In the genomic region with DNA sequence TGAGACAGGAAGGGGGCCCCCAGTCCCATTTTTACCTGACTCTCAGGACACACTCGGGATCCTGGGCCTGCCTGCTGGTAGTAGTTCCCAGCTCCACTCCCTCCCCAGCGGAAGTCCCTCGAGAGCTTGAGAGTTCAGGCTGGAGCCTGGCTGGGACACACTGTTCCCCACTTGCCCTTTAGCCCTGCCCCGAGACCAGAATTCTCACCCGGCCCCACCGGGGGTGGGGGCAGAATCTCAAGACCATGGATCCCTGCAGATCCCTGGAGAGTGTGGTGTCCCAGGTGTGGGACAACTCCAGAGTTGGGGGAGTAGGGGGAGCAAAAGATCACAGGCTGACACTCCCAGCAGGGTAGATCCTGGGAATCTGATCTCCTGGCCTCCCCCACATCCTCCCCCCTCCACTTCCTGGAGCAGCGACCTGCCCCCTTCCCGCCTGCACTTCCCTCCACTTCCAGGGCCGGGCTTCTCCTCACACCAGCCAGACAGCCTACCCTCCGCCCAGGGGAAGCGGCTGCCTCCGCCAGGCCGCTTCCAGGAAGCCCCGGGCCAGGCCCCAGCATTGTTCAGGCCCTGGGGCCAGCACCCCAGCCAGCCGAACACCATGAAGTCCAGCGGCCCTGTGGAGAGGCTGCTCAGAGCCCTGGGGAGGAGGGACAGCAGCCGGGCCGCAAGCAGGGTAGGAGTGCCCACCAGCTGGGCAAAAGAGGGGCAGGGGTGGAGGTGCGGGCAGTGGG, we compare ENCODE assay signal across 8 cellular contexts. TPM values are rescaled to one million over a fixed set of nuclear protein-coding genes. Genes with fewer than 3 reads are reported as not detected.
DNase-seq lines count a peak whose midpoint lies in the region; ATAC-seq and TF ChIP-seq lines count a peak whose summit lies in the region.

A gene with protein sequence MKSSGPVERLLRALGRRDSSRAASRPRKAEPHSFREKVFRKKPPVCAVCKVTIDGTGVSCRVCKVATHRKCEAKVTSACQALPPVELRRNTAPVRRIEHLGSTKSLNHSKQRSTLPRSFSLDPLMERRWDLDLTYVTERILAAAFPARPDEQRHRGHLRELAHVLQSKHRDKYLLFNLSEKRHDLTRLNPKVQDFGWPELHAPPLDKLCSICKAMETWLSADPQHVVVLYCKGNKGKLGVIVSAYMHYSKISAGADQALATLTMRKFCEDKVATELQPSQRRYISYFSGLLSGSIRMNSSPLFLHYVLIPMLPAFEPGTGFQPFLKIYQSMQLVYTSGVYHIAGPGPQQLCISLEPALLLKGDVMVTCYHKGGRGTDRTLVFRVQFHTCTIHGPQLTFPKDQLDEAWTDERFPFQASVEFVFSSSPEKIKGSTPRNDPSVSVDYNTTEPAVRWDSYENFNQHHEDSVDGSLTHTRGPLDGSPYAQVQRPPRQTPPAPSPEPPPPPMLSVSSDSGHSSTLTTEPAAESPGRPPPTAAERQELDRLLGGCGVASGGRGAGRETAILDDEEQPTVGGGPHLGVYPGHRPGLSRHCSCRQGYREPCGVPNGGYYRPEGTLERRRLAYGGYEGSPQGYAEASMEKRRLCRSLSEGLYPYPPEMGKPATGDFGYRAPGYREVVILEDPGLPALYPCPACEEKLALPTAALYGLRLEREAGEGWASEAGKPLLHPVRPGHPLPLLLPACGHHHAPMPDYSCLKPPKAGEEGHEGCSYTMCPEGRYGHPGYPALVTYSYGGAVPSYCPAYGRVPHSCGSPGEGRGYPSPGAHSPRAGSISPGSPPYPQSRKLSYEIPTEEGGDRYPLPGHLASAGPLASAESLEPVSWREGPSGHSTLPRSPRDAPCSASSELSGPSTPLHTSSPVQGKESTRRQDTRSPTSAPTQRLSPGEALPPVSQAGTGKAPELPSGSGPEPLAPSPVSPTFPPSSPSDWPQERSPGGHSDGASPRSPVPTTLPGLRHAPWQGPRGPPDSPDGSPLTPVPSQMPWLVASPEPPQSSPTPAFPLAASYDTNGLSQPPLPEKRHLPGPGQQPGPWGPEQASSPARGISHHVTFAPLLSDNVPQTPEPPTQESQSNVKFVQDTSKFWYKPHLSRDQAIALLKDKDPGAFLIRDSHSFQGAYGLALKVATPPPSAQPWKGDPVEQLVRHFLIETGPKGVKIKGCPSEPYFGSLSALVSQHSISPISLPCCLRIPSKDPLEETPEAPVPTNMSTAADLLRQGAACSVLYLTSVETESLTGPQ (N-terminal part only) (plus strand): TSS at position 484 of the 737 bp plus-strand sequence. CDS start 121 bp downstream, at position 605.

- peak; percentile 10 to 35 (median 20) for ATAC-seq in heart left ventricle
- ATAC-seq in GM18858 (IDR thresholded peaks at IDR 0.05; ENCODE audit: unreplicated experiment): no peak
- ATAC-seq in HG03025 (IDR thresholded peaks at IDR 0.05; ENCODE audit: low FRiP score, unreplicated experiment): no peak

- H3K23ac ChIP-seq in trophoblast cell (ENCODE audit: low read length): no peak within 1 kb of the TSS

- no peaks in the 10 kb centered on the region for H3K9me3 ChIP-seq in adipocyte (ENCODE audit: control insufficient read depth, low read length)
- no peaks in the 10 kb centered on the region for H3K9me3 ChIP-seq in heart left ventricle
- H3K9me3 ChIP-seq in trophoblast cell (ENCODE audit: insufficient read depth, low read depth, low read length): no peaks in the 10 kb centered on the region

- H3K4me2 ChIP-seq in trophoblast cell (ENCODE audit: low read length): peak within 1 kb of the TSS; percentile 9

- H3K4me1 ChIP-seq in adipocyte (ENCODE audit: control insufficient read depth, insufficient read depth, low read length) (peaks cover 63% of the 10 kb centered on the region), heart left ventricle (peaks cover 7 to 91% (median 76%) of the 10 kb centered on the region in 12 donors), trophoblast cell (ENCODE audit: control insufficient read depth in 1 of 2, insufficient read depth in 2 of 2, low read length in 2 of 2) (peaks cover 56 to 67% of the 10 kb centered on the region in 2 experiments)

- peak in 1 of 2 donors; percentile 75 for TF ChIP-seq POLR2A in heart left ventricle (IDR thresholded peaks at IDR 0.05)

- H3K27me3 ChIP-seq in H7 (ENCODE audit: control insufficient read depth, insufficient read depth, low read length): peaks cover 3% of the 10 kb centered on the region
- no peaks in the 10 kb centered on the region for H3K27me3 ChIP-seq in adipocyte (replicated peaks; ENCODE audit: control insufficient read depth, insufficient read depth, low read length)
- no peaks in the 10 kb centered on the region for H3K27me3 ChIP-seq in heart left ventricle
- no peaks in the 10 kb centered on the region for H3K27me3 ChIP-seq in trophoblast cell (ENCODE audit: insufficient read depth, low read length)

- H4K12ac ChIP-seq in trophoblast cell (ENCODE audit: low read depth, low read length): peak within 1 kb of the TSS; percentile 11

- H4K8ac ChIP-seq in trophoblast cell (ENCODE audit: low read depth, low read length): peak within 1 kb of the TSS; percentile 33

- H3K4ac ChIP-seq in trophoblast cell (ENCODE audit: low read depth, low read length): peak within 1 kb of the TSS; percentile 11

- WGBS in heart left ventricle, 4 donors: 3 to 13% (median 7%) methylated on average over 8 to 19 of the region's 19 CpGs
- no CpG with 5 or more reads among the region's 19 CpGs for WGBS in trophoblast cell (ENCODE audit: extremely low coverage, insufficient coverage, insufficient read length)

- H3K4me3 ChIP-seq in H7 (ENCODE audit: insufficient read depth, low read depth, low read length): peak within 1 kb of the TSS; percentile 35
- H3K4me3 ChIP-seq in adipocyte (ENCODE audit: low read length): peak within 1 kb of the TSS; percentile 95
- peak within 1 kb of the TSS; percentile 64 to 81 (median 72) for H3K4me3 ChIP-seq in heart left ventricle
- H3K4me3 ChIP-seq in trophoblast cell (ENCODE audit: low read depth, low read length): no peak within 1 kb of the TSS

- H2BK120ac ChIP-seq in trophoblast cell (ENCODE audit: insufficient read depth, low read length, poor library complexity): peak within 1 kb of the TSS; percentile 39

- peaks cover 5% of the 10 kb centered on the region for H3K79me2 ChIP-seq in trophoblast cell (ENCODE audit: control insufficient read depth, insufficient read depth, low read length, poor library complexity)

- H2BK12ac ChIP-seq in trophoblast cell (ENCODE audit: low read length): peak within 1 kb of the TSS; percentile 33

- H3K27ac ChIP-seq in 22Rv1: peak within 1 kb of the TSS; percentile 100
- peak within 1 kb of the TSS; percentile 96 to 100 (median 98) for H3K27ac ChIP-seq in heart left ventricle
- peak within 1 kb of the TSS; percentile 35 for H3K27ac ChIP-seq in trophoblast cell (ENCODE audit: low read depth, low read length)

- H4K91ac ChIP-seq in trophoblast cell (ENCODE audit: low read depth, low read length): peak within 1 kb of the TSS; percentile 69

- peak within 1 kb of the TSS; percentile 100 for H3K9ac ChIP-seq in adipocyte (ENCODE audit: low read length)
- H3K9ac ChIP-seq in trophoblast cell (ENCODE audit: low read length): peak within 1 kb of the TSS; percentile 9

- peaks cover 24% of the 10 kb centered on the region for H3K79me1 ChIP-seq in trophoblast cell (ENCODE audit: low read length)

- H2AK5ac ChIP-seq in trophoblast cell (ENCODE audit: low read length): peak within 1 kb of the TSS; percentile 27

- no peak within 1 kb of the TSS for H2AFZ ChIP-seq in trophoblast cell (ENCODE audit: insufficient read depth, low read length, poor library complexity)

- peak within 1 kb of the TSS; percentile 48 for H3K18ac ChIP-seq in trophoblast cell (ENCODE audit: low read length)

- H3K36me3 ChIP-seq in H7 (replicated peaks; ENCODE audit: control insufficient read depth, insufficient read depth, low read length) (peaks cover 4% of the 10 kb centered on the region; the same call in 1 of the 2 replicates), adipocyte (ENCODE audit: control insufficient read depth, insufficient read depth, low read length, severe bottlenecking) (peaks cover 16% of the 10 kb centered on the region), heart left ventricle (peaks cover 0 to 20% (median 4%) of the 10 kb centered on the region in 9 donors), trophoblast cell (ENCODE audit: control insufficient read depth in 1 of 2, insufficient read depth in 2 of 2, low read length in 2 of 2) (no peaks in the 10 kb centered on the region)

- intact Hi-C loops in heart left ventricle (cut with DNase I): loop anchor here in 3 of 10 donors (5.0 kb wide), 2 partner anchors 42 to 48 kb away; partner anchors contain the start of genes IGFBP6 (in 2 of the 3) and EIF4B (in 1 of the 3)

- H2BK5ac ChIP-seq in trophoblast cell (ENCODE audit: low read depth, low read length, poor library complexity): peak within 1 kb of the TSS; percentile 60

- no peak for TF ChIP-seq CTCF in 22Rv1 (IDR thresholded peaks at IDR 0.05)
- no peak for TF ChIP-seq CTCF in heart left ventricle (IDR thresholded peaks at IDR 0.05)

- DNase-seq in H7 (peak; percentile 87), adipocyte (ENCODE audit: low read depth) (peak; percentile 57), heart left ventricle (peak; percentile 89 to 93 (median 91)), trophoblast cell (no peak)
- DNase-seq in activated CD8-positive, alpha-beta memory T cell treated with anti-CD3 and anti-CD28 coated beads, Interleukin-2, amount 50 U/mL, for 48 hours: no peak

- H3K14ac ChIP-seq in trophoblast cell (ENCODE audit: low read length): peak within 1 kb of the TSS; percentile 13

RNA-seq across cellular contexts. Expression of the gene that starts here (rescaled TPM):
- total RNA-seq in H7 (2014; rRNA removed; shearing (Covaris generic)): 7.6 and 8.7 TPM in 2 replicates
- 100 to 1,000 TPM in 3 of 9 donors, 10 to 100 TPM in 6; 56.0 to 193 (median 88.4) TPM for total RNA-seq in heart left ventricle
- 100 to 1,000 TPM in 1 of 2 donors, 10 to 100 TPM in 1; 58.7 to 133 TPM for polyA plus RNA-seq in heart left ventricle
- 2.8 and 5.7 TPM in 2 replicates for polyA plus RNA-seq in trophoblast cell (2013)

Comparison
In these comparisons a context has a peak if more than half of its experiments do, and no peak if none do; other contexts are left out.
1. H3K27ac ChIP-seq: peak in every context shown above with its lines; median percentile 100 in 22Rv1; 98 in heart left ventricle; 35 in trophoblast cell.
2. DNase-seq: peak in H7 (single experiment), adipocyte (single experiment) and heart left ventricle (5 of 5); none in trophoblast cell (0 of 2) and activated CD8-positive, alpha-beta memory T cell treated with anti-CD3 and anti-CD28 coated beads, Interleukin-2, amount 50 U/mL, for 48 hours (single experiment).
3. ATAC-seq: peak in heart left ventricle (4 of 4); none in GM18858 (single experiment) and HG03025 (single experiment).